Comparison of ENCODE assay signal across 16 cellular contexts in the genomic region with DNA sequence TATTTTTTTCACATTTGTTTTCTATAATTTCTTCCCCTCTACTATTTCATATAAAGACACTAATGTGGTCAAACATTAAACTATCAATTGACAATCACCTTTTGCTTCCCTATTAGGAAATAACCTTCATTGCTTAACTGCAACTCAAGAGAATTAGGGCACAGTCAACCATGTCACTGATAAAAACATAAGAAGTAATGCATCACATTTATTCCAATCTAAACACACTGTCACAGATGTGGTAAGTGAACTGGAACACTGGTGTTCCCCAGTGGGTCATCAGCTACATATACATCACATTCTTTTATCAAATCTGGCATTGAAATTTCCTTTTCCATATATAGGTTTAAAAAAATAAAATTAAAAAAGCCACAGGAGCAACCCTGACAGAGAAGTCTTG. TPM values are rescaled to one million over a fixed set of nuclear protein-coding genes. Genes with fewer than 3 reads are reported as not detected.
DNase-seq lines count a peak whose midpoint lies in the region; ATAC-seq, FAIRE-seq and TF ChIP-seq lines count a peak whose summit lies in the region.
"Had no signal": no experiment of that assay in that cellular context is flagged by ENCODE, and none has a peak within 500 bp of the region (broad histone marks: within the 10 kb centered on the region; RNA-seq: fewer than 3 reads in every experiment).

No MANE protein-coding gene starts in this region.

- peak overlapping the region; percentile 79 for H3K27ac ChIP-seq in BLaER1
- H3K27ac ChIP-seq in endothelial cell of umbilical vein (ENCODE audit: insufficient read depth, low read depth, low read length): no peak overlapping the region
- H3K27ac ChIP-seq in neural progenitor cell: no peak overlapping the region
- H3K27ac ChIP-seq: A549, C4-2B, RWPE1 had no signal

- peaks cover 30% of the 10 kb centered on the region for H3K27me3 ChIP-seq in BLaER1
- H3K27me3 ChIP-seq in endothelial cell of umbilical vein (ENCODE audit: control insufficient read depth in 2 of 2, insufficient read depth in 2 of 2, low read length in 2 of 2): peaks cover 18 to 21% of the 10 kb centered on the region in 2 experiments
- peaks cover 41% of the 10 kb centered on the region for H3K27me3 ChIP-seq in neural progenitor cell

- H3K9me3 ChIP-seq in BLaER1: peaks cover 48% of the 10 kb centered on the region
- no peaks in the 10 kb centered on the region for H3K9me3 ChIP-seq in endothelial cell of umbilical vein (replicated peaks; ENCODE audit: control insufficient read depth, insufficient read depth, low read length)
- H3K9me3 ChIP-seq in neural progenitor cell (ENCODE audit: low read depth): no peaks in the 10 kb centered on the region
- H3K9me3 ChIP-seq: A549 had no signal

- H4K20me1 ChIP-seq in BLaER1 (no peaks in the 10 kb centered on the region), endothelial cell of umbilical vein (replicated peaks; ENCODE audit: control insufficient read depth, extremely low read depth, insufficient read depth, low read length) (no peaks in the 10 kb centered on the region), neural progenitor cell (ENCODE audit: low read depth) (peaks cover 5% of the 10 kb centered on the region)

- H3K27me3 Mint-ChIP-seq in neural progenitor cell (ENCODE audit: insufficient read depth, low read depth): peaks cover 8% of the 10 kb centered on the region
- H3K27me3 Mint-ChIP-seq in activated CD8-positive, alpha-beta T cell treated with anti-CD3 and anti-CD28 coated beads, Interleukin-2, amount 10 ng/mL, durations not matched to agents 7 days and 5 days (ENCODE audit: low read depth): peaks cover 68% of the 10 kb centered on the region

- peaks cover 28% of the 10 kb centered on the region for H3F3A ChIP-seq in neural progenitor cell (ENCODE audit: low read depth)

- H3K27ac Mint-ChIP-seq in neural progenitor cell: no peak overlapping the region
- H3K27ac Mint-ChIP-seq in activated CD8-positive, alpha-beta T cell treated with anti-CD3 and anti-CD28 coated beads, Interleukin-2, amount 10 ng/mL, durations not matched to agents 7 days and 5 days: no peak overlapping the region

- POLR2A ChIA-PET in endothelial cell of umbilical vein (lab: Charles Lee): no interaction called here
- POLR2A ChIA-PET in activated CD8-positive, alpha-beta T cell treated with anti-CD3 and anti-CD28 coated beads, Interleukin-2, amount 10 ng/mL, durations not matched to agents 7 days and 5 days (lab: Charles Lee): no interaction called here

- peak; percentile 8 for FAIRE-seq in endothelial cell of umbilical vein (lab: Jason Lieb, UNC)
- FAIRE-seq: A549 had no signal

- H3K4me2 ChIP-seq in BLaER1 (peak overlapping the region; percentile 90), endothelial cell of umbilical vein (ENCODE audit: insufficient read depth, low read length) (no peak overlapping the region), neural progenitor cell (no peak overlapping the region)
- H3K4me2 ChIP-seq: A549 had no signal

- H3K4me1 ChIP-seq in BLaER1 (peaks cover 87% of the 10 kb centered on the region), endothelial cell of umbilical vein (ENCODE audit: control insufficient read depth, extremely low read depth, insufficient read depth, low read length) (peaks cover 15% of the 10 kb centered on the region), neural progenitor cell (peaks cover 7% of the 10 kb centered on the region)

- H3K4me3 Mint-ChIP-seq in neural progenitor cell: peak overlapping the region; percentile 24
- H3K4me3 Mint-ChIP-seq in activated CD8-positive, alpha-beta T cell treated with anti-CD3 and anti-CD28 coated beads, Interleukin-2, amount 10 ng/mL, durations not matched to agents 7 days and 5 days: no peak overlapping the region

- 0 out of 2 replicates have a peak, but pooled peaks cover 5% of the 10 kb centered on the region for H3K36me3 ChIP-seq in BLaER1
- no peaks in the 10 kb centered on the region for H3K36me3 ChIP-seq in endothelial cell of umbilical vein (ENCODE audit: control insufficient read depth in 2 of 2, extremely low read depth in 1 of 2, insufficient read depth in 2 of 2, low read length in 2 of 2)
- no peaks in the 10 kb centered on the region for H3K36me3 ChIP-seq in neural progenitor cell

- no TSS peak for BruUV-seq in endothelial cell of umbilical vein (replicated peaks; lab: Mats Ljungman, UMichigan)

- H2AFZ ChIP-seq in endothelial cell of umbilical vein (ENCODE audit: low read depth, low read length): no peak overlapping the region
- H2AFZ ChIP-seq in neural progenitor cell (replicated peaks): no peak overlapping the region

- H3K79me2 ChIP-seq in endothelial cell of umbilical vein (ENCODE audit: control insufficient read depth, insufficient read depth, low read length) (no peaks in the 10 kb centered on the region), neural progenitor cell (ENCODE audit: low read depth) (no peaks in the 10 kb centered on the region)

- CTCF ChIA-PET in endothelial cell of umbilical vein (lab: Charles Lee): interaction anchor here (4.4 to 16.1 kb wide), 2 partner anchors 31 to 152 kb away, joined by 101 to 518 read pairs; no protein-coding TSS in a partner anchor
- CTCF ChIA-PET in activated CD8-positive, alpha-beta T cell treated with anti-CD3 and anti-CD28 coated beads, Interleukin-2, amount 10 ng/mL, durations not matched to agents 7 days and 5 days (lab: Charles Lee): interaction anchor here (2.8 kb wide), 1 partner anchor 28 kb away, joined by 14 read pairs; no protein-coding TSS in a partner anchor

- H3K36me3 Mint-ChIP-seq in neural progenitor cell: peaks cover 27% of the 10 kb centered on the region
- H3K36me3 Mint-ChIP-seq in activated CD8-positive, alpha-beta T cell treated with anti-CD3 and anti-CD28 coated beads, Interleukin-2, amount 10 ng/mL, durations not matched to agents 7 days and 5 days (ENCODE audit: low read depth): peaks cover 6% of the 10 kb centered on the region

- dilution Hi-C loops in endothelial cell of umbilical vein (cut with MboI; ENCODE audit: extremely low pct_ligation_motif_present, low sequenced_read_pairs): no loop called here

- no peak for ATAC-seq in GM18861 (IDR thresholded peaks at IDR 0.05; ENCODE audit: unreplicated experiment)
- no peak for ATAC-seq in activated CD8-positive, alpha-beta T cell treated with anti-CD3 and anti-CD28 coated beads, Interleukin-2, amount 10 ng/mL, durations not matched to agents 7 days and 5 days
- no peak for ATAC-seq in GM21619 (IDR thresholded peaks at IDR 0.05; ENCODE audit: unreplicated experiment)
- ATAC-seq: A549 had no signal

- no peaks in the 10 kb centered on the region for H3K9me1 ChIP-seq in endothelial cell of umbilical vein (replicated peaks; ENCODE audit: control insufficient read depth, extremely low read depth, insufficient read depth, low read length)

- DNase-seq in H4 (ENCODE audit: low spot score) (peak; percentile 54), endothelial cell of umbilical vein (ENCODE audit: low read depth, low spot score) (no peak), neural progenitor cell (ENCODE audit: low spot score) (no peak), kidney tubule cell (ENCODE audit: low spot score) (no peak)
- no peak for DNase-seq in activated CD8-positive, alpha-beta T cell treated with anti-CD3 and anti-CD28 coated beads, Interleukin-2, amount 10 ng/mL, durations not matched to agents 7 days and 5 days
- DNase-seq: DMS153, NCI-H1417 treated with DMSO at 0.1 percent for 48 hours, NCI-H1930, NCI-H446, NCI-H748 treated with DMSO at 0.1 percent for 48 hours had no signal

- intact Hi-C loops in endothelial cell of umbilical vein (cut with micrococcal nuclease): no loop called here

- peaks cover 4% of the 10 kb centered on the region for H3K9me3 Mint-ChIP-seq in neural progenitor cell
- H3K9me3 Mint-ChIP-seq in activated CD8-positive, alpha-beta T cell treated with anti-CD3 and anti-CD28 coated beads, Interleukin-2, amount 10 ng/mL, durations not matched to agents 7 days and 5 days (ENCODE audit: insufficient read depth): no peaks in the 10 kb centered on the region

- TF ChIP-seq POLR2A in endothelial cell of umbilical vein (IDR thresholded peaks at IDR 0.05; ENCODE audit: low read depth, low read length): no peak

- peak overlapping the region; percentile 66; the same call in 1 of the 2 replicates for H3K4me3 ChIP-seq in BLaER1
- H3K4me3 ChIP-seq in endothelial cell of umbilical vein (replicated peaks in 1 of 3; ENCODE audit: insufficient read depth in 1 of 3, low read depth in 1 of 3, low read length in 3 of 3): no peak overlapping the region
- no peak overlapping the region for H3K4me3 ChIP-seq in neural progenitor cell
- H3K4me3 ChIP-seq: A549 had no signal

- H3K4me1 Mint-ChIP-seq in neural progenitor cell: peaks cover 45% of the 10 kb centered on the region
- H3K4me1 Mint-ChIP-seq in activated CD8-positive, alpha-beta T cell treated with anti-CD3 and anti-CD28 coated beads, Interleukin-2, amount 10 ng/mL, durations not matched to agents 7 days and 5 days (ENCODE audit: low read depth): peaks cover 18% of the 10 kb centered on the region

- TF ChIP-seq CTCF in endothelial cell of umbilical vein (IDR thresholded peaks at IDR 0.05; ENCODE audit: extremely low read depth in 1 of 2, insufficient read depth in 1 of 2, low read depth in 1 of 2, low read length in 2 of 2): no peak
- TF ChIP-seq CTCF in neural progenitor cell (IDR thresholded peaks at IDR 0.05): no peak

- H3K9ac ChIP-seq in BLaER1 (no peak overlapping the region; the same call in 1 of the 2 replicates), endothelial cell of umbilical vein (replicated peaks; ENCODE audit: extremely low read depth, insufficient read depth, low read length) (no peak overlapping the region), neural progenitor cell (no peak overlapping the region)

TF ChIP-seq in endothelial cell of umbilical vein, 7 proteins besides CTCF, POLR2A, EP300 and RAD21 (continues in another document):
- TF ChIP-seq POLR2AphosphoS5 (IDR thresholded peaks at IDR 0.05; ENCODE audit: insufficient read depth, low read depth, low read length): no peak
- TF ChIP-seq GATA2 (IDR thresholded peaks at IDR 0.05; ENCODE audit: insufficient read depth, insufficient read length, low read depth, low read length): no peak
- TF ChIP-seq EZH2 (IDR thresholded peaks at IDR 0.05; ENCODE audit: borderline replicate concordance, low read depth, low read length, severe bottlenecking): no peak
- TF ChIP-seq MYC (IDR thresholded peaks at IDR 0.05; ENCODE audit: low read depth, low read length): no peak

RNA-seq across cellular contexts. Expression of a gene that starts 3.7 kb away (rescaled TPM):
- not detected in 2 replicates for total RNA-seq in H4 (2014; rRNA removed; shearing (Covaris generic))
- total RNA-seq in endothelial cell of umbilical vein (0.97 and 1.8 TPM in 2 replicates), neural progenitor cell (ENCODE audit: low replicate concordance) (8.5 and 14.3 TPM in 2 replicates)
- polyA plus RNA-seq in endothelial cell of umbilical vein: 0.52 and 0.78 TPM in 2 replicates
- polyA plus RNA-seq in endothelial cell of umbilical vein (2011; cell fraction: cytosol; rRNA removed): 0.18 and 0.28 TPM in 2 replicates
- 0.08 and 0.18 TPM in 2 replicates for polyA plus RNA-seq in endothelial cell of umbilical vein (2011; cell fraction: nucleus; rRNA removed)
- 0.21 and 0.35 TPM in 2 replicates for polyA plus RNA-seq in endothelial cell of umbilical vein (2012)
- polyA minus RNA-seq in endothelial cell of umbilical vein: 0.47 and 0.90 TPM in 2 replicates
- not detected for polyA minus RNA-seq in endothelial cell of umbilical vein (2011; cell fraction: cytosol; rRNA and poly(A)+ RNA removed)
- polyA minus RNA-seq in endothelial cell of umbilical vein (2011; cell fraction: nucleus; rRNA and poly(A)+ RNA removed): 0.19 and 0.34 TPM in 2 replicates
- total RNA-seq in activated CD8-positive, alpha-beta T cell treated with anti-CD3 and anti-CD28 coated beads, Interleukin-2, amount 10 ng/mL, durations not matched to agents 7 days and 5 days: not detected
- polyA plus RNA-seq: A549 had no signal
